Comparison of ENCODE assay signal across 8 cellular contexts in the genomic region with DNA sequence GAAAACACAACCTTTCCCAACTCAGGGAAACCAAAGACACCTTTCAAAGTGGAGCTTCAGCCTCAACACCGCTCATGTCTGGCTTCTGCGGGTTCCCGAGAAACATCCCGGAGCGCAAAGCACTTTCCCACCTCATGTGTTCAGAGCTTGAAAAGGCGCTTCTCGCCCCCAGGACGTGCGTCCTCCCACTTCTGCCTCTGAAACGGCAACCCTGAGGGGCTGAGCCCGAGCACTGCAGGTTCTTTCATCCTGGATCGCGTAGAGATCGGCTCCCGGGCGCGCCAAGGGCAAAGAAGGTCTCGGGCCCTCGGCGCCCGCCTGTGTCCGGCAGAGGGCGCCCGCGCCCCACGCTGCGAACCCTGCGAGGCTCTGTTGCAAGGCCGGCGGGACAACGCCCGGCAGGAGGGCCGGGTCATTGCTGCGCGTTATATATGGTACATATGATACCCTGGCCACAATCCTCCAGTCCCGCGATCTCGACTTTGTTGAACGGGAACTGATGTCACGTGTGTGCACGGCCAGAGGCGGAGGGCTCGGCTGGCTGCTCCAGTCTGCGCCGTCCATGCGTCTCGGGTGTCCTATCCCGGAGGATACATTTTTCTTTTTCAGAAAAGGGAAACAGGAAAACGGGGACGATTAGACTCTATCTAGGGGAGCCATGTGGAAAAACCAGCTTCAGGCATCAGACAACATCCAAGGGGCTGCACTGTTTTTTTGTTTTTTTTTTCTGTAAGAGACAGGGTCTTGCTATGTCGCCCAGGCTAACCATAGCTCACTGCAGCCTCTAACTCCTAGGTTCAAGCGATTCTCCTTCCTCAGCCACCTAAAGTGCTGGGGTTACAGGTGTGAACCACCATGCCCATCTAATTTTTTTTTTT. TPM values are rescaled to one million over a fixed set of nuclear protein-coding genes. Genes with fewer than 3 reads are reported as not detected.
A peak's percentile ranks its signal among the peaks of the same experiment; 100 is the strongest.
DNase-seq lines count a peak whose midpoint lies in the region; ATAC-seq and TF ChIP-seq lines count a peak whose summit lies in the region.

No MANE protein-coding gene starts in this region.

- DNase-seq in NCI-H345 treated with DMSO at 0.1 percent for 48 hours (lab: John Stamatoyannopoulos, UW; ENCODE audit: unreplicated experiment) (peak; percentile 67), coronary artery (ENCODE audit: low spot score) (peak; percentile 91), left lobe of liver (ENCODE audit: low spot score) (peak; percentile 84)
- DNase-seq in activated CD4-positive, alpha-beta T cell treated with anti-CD3 and anti-CD28 coated beads for 4 hours, result peak; percentile 66 to 76
- DNase-seq in stimulated activated CD4-positive, alpha-beta T cell treated with anti-CD3 and anti-CD28 coated beads, Interleukin-1b, Interleukin-23, amount 100 ng/mL, for 48 hours, result peak; percentile 73

- peak overlapping the region; percentile 69 for H3K4me3 ChIP-seq in coronary artery

- H3K27ac ChIP-seq in 22Rv1 (no peak overlapping the region), coronary artery (no peak overlapping the region)

- TF ChIP-seq CTCF in 22Rv1 (IDR thresholded peaks at IDR 0.05) (peak; percentile 99), coronary artery (IDR thresholded peaks at IDR 0.05) (peak; percentile 99)

- peak; percentile 57 for ATAC-seq in GM18502 (IDR thresholded peaks at IDR 0.05; ENCODE audit: poor library complexity, unreplicated experiment)
- ATAC-seq in HG03139 (IDR thresholded peaks at IDR 0.05; ENCODE audit: unreplicated experiment), result peak; percentile 77
- ATAC-seq in left lobe of liver, result peak; percentile 100

RNA-seq across cellular contexts. Expression of a gene that starts 19.1 kb away (rescaled TPM):
- total RNA-seq in left lobe of liver, result 8.4 TPM

RNA-seq across cellular contexts. Expression of a gene that starts 27.2 kb away (rescaled TPM):
- 16.2 TPM for total RNA-seq in left lobe of liver
